8 cellular contexts compared by ENCODE assay signal in genomic region chr13:114226699-114227323, GRCh38. TPM values are rescaled to one million over a fixed set of nuclear protein-coding genes. Genes with fewer than 3 reads are reported as not detected.
DNase-seq lines count a peak whose midpoint lies in the region; ATAC-seq and TF ChIP-seq lines count a peak whose summit lies in the region.

No MANE protein-coding gene starts in this region.

- peak overlapping the region in 1 of 2 donors; percentile 50 for H3K4me3 Mint-ChIP-seq in effector memory CD8-positive, alpha-beta T cell
- H3K4me3 Mint-ChIP-seq in mesothelial cell of epicardium, result no peak overlapping the region

- DNase-seq in C1 segment of cervical spinal cord (lab: John Stamatoyannopoulos, UW) (peak in 13 of 14 donors; percentile 8 to 81 (median 64)), NK-92 (lab: John Stamatoyannopoulos, UW; ENCODE audit: unreplicated experiment) (peak; percentile 53), mesothelial cell of epicardium (ENCODE audit: low spot score in 2 of 2, unreplicated experiment in 2 of 2) (peak; percentile 62 to 90)
- peak; percentile 95 for DNase-seq in activated CD8-positive, alpha-beta memory T cell treated with anti-CD3 and anti-CD28 coated beads for 24 hours
- peak; percentile 78 to 84 (median 82) for DNase-seq in effector memory CD8-positive, alpha-beta T cell
- DNase-seq in stimulated activated CD8-positive, alpha-beta memory T cell treated with anti-CD3 and anti-CD28 coated beads, Interleukin-2, amount 100 ng/mL, for 48 hours (ENCODE audit: low read depth in 2 of 2), result peak; percentile 61 to 86

- H3K27ac Mint-ChIP-seq in effector memory CD8-positive, alpha-beta T cell, result peak overlapping the region; percentile 11 to 41
- H3K27ac Mint-ChIP-seq in mesothelial cell of epicardium, result no peak overlapping the region

- H3K27me3 Mint-ChIP-seq in effector memory CD8-positive, alpha-beta T cell, result peaks cover 15 to 16% of the 10 kb centered on the region in 2 donors
- peaks cover 38% of the 10 kb centered on the region for H3K27me3 Mint-ChIP-seq in mesothelial cell of epicardium (ENCODE audit: low read depth)

- peak; percentile 92 for ATAC-seq in GM19324 (IDR thresholded peaks at IDR 0.05; ENCODE audit: low FRiP score, unreplicated experiment)
- peak; percentile 79 for ATAC-seq in HG03571 (IDR thresholded peaks at IDR 0.05; ENCODE audit: unreplicated experiment)
- ATAC-seq in effector memory CD8-positive, alpha-beta T cell (replicated peaks), result peak; percentile 92

- no peaks in the 10 kb centered on the region for H3K9me3 Mint-ChIP-seq in effector memory CD8-positive, alpha-beta T cell
- no peaks in the 10 kb centered on the region for H3K9me3 Mint-ChIP-seq in mesothelial cell of epicardium

- peaks cover 26 to 31% of the 10 kb centered on the region in 2 donors for H3K4me1 Mint-ChIP-seq in effector memory CD8-positive, alpha-beta T cell (ENCODE audit: low read depth in 2 of 2)
- peaks cover 16% of the 10 kb centered on the region for H3K4me1 Mint-ChIP-seq in mesothelial cell of epicardium

- TF ChIP-seq CTCF in mesothelial cell of epicardium (IDR thresholded peaks at IDR 0.05; ENCODE audit: unreplicated experiment), result peak; percentile 89

- H3K36me3 Mint-ChIP-seq in effector memory CD8-positive, alpha-beta T cell (ENCODE audit: insufficient read depth), result no peaks in the 10 kb centered on the region
- no peaks in the 10 kb centered on the region for H3K36me3 Mint-ChIP-seq in mesothelial cell of epicardium

RNA-seq across cellular contexts. Expression of gene CDC16, which starts 7.9 kb away (rescaled TPM):
- 102 to 109 TPM (median 102 TPM) in 3 replicates for total RNA-seq in mesothelial cell of epicardium

RNA-seq across cellular contexts. Expression of gene CFAP97D2, which starts 47.8 kb away (rescaled TPM):
- total RNA-seq in mesothelial cell of epicardium, result not detected in 3 replicates

RNA-seq across cellular contexts. Expression of gene UPF3A, which starts 54.6 kb away (rescaled TPM):
- 112 to 123 TPM (median 117 TPM) in 3 replicates for total RNA-seq in mesothelial cell of epicardium

Comparison
In these comparisons a context has a peak if more than half of its experiments do, and no peak if none do; other contexts are left out.
1. Peak in every context shown above with its lines: DNase-seq and ATAC-seq.